Comparison of ENCODE assay signal across 12 cellular contexts in the genomic region with DNA sequence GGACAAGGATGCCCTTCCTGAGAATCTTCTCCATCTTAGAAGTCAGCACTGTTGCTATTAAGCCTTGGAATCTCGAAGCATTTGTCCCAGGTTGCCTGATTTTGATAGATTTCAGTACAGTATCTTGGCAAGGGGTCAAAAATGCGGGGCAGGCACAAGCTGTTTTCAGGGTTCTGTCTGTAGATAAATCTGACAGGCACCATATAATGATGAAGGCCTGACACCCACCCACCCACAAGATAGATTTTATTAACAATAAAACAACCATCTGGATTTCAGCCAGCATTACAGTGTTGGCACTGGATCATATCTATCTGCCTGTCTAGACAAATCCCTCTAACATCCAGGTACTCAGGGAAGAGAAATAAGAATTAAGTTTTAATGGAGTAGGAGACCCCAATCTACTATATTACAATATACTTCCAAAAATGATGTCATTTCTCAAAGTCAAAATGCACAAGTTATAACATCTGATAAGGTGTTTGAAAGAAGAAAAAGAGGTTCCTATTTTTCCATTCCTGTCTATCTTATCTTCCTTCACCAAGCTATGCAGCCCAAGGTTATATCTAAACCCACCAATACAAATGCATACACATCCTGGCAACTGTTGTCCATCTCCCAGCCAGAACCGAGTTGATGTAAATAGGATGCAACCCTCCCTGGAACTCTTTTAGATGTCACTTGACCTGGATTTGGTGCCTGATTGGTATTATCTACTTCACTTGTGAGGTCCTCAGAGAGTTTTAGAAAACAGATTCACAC. TPM values are rescaled to one million over a fixed set of nuclear protein-coding genes. Genes with fewer than 3 reads are reported as not detected.
A peak's percentile ranks its signal among the peaks of the same experiment; 100 is the strongest.
DNase-seq lines count a peak whose midpoint lies in the region; ATAC-seq lines count a peak whose summit lies in the region.
"Had no signal": no experiment of that assay in that cellular context is flagged by ENCODE, and none has a peak within 500 bp of the region (broad histone marks: within the 10 kb centered on the region; RNA-seq: fewer than 3 reads in every experiment).

No MANE protein-coding gene starts in this region.

- H3K4me3 Mint-ChIP-seq in stimulated activated naive CD8-positive, alpha-beta T cell treated with anti-CD3 and anti-CD28 coated beads, Interleukin-15, Interleukin-2, amounts not matched to agents 100 ng/mL and 50 ng/mL, for 24 hours, result no peak overlapping the region
- H3K4me3 Mint-ChIP-seq: nephron progenitor cell had no signal

- ATAC-seq in stimulated activated naive CD8-positive, alpha-beta T cell treated with anti-CD3 and anti-CD28 coated beads, Interleukin-15, Interleukin-2, amounts not matched to agents 100 U/mL and 50 U/mL, for 24 hours, result no peak
- ATAC-seq in GM18517 (IDR thresholded peaks at IDR 0.05; ENCODE audit: unreplicated experiment), result no peak
- no peak for ATAC-seq in GM19395 (IDR thresholded peaks at IDR 0.05; ENCODE audit: unreplicated experiment)
- ATAC-seq in GM18870 (IDR thresholded peaks at IDR 0.05; ENCODE audit: unreplicated experiment), result no peak

- H3K4me1 ChIP-seq in mucosa of rectum (ENCODE audit: control insufficient read depth in 2 of 2, insufficient read depth in 2 of 2, low read length in 2 of 2), result peaks cover 50 to 51% of the 10 kb centered on the region in 2 donors

- H3K4me3 ChIP-seq in mucosa of rectum (ENCODE audit: low read length in 2 of 2), result no peak overlapping the region

- peak overlapping the region; percentile 32 for H3K27ac Mint-ChIP-seq in stimulated activated naive CD8-positive, alpha-beta T cell treated with anti-CD3 and anti-CD28 coated beads, Interleukin-15, Interleukin-2, amounts not matched to agents 100 ng/mL and 50 ng/mL, for 24 hours
- H3K27ac Mint-ChIP-seq: nephron progenitor cell had no signal

- DNase-seq in stimulated activated naive CD8-positive, alpha-beta T cell treated with anti-CD3 and anti-CD28 coated beads, Interleukin-15, Interleukin-2, amounts not matched to agents 100 U/mL and 50 U/mL, for 24 hours, result no peak
- DNase-seq in astrocyte of the hippocampus (ENCODE audit: low read depth, low spot score) (peak; percentile 55), occipital lobe (lab: John Stamatoyannopoulos, UW) (no peak)
- DNase-seq: cerebellar nuclear complex, NCI-H1048, NCI-H69, nephron progenitor cell had no signal

- peaks cover 7% of the 10 kb centered on the region for H3K9me3 Mint-ChIP-seq in stimulated activated naive CD8-positive, alpha-beta T cell treated with anti-CD3 and anti-CD28 coated beads, Interleukin-15, Interleukin-2, amounts not matched to agents 100 ng/mL and 50 ng/mL, for 24 hours

- peaks cover 0 to 5% of the 10 kb centered on the region in 2 donors for H3K36me3 ChIP-seq in mucosa of rectum (ENCODE audit: control insufficient read depth in 2 of 2, insufficient read depth in 2 of 2, low read length in 2 of 2)

- no peaks in the 10 kb centered on the region for H3K27me3 ChIP-seq in mucosa of rectum (ENCODE audit: control insufficient read depth in 2 of 2, insufficient read depth in 2 of 2, low read length in 2 of 2)

- H3K27me3 Mint-ChIP-seq in stimulated activated naive CD8-positive, alpha-beta T cell treated with anti-CD3 and anti-CD28 coated beads, Interleukin-15, Interleukin-2, amounts not matched to agents 100 ng/mL and 50 ng/mL, for 24 hours, result no peaks in the 10 kb centered on the region

- peaks cover 84% of the 10 kb centered on the region for H3K4me1 Mint-ChIP-seq in stimulated activated naive CD8-positive, alpha-beta T cell treated with anti-CD3 and anti-CD28 coated beads, Interleukin-15, Interleukin-2, amounts not matched to agents 100 ng/mL and 50 ng/mL, for 24 hours (ENCODE audit: low read depth)

- no peaks in the 10 kb centered on the region for H3K9me3 ChIP-seq in mucosa of rectum (ENCODE audit: control insufficient read depth in 2 of 2, low read length in 2 of 2)

- peak overlapping the region in 1 of 2 donors; percentile 21 for H3K9ac ChIP-seq in mucosa of rectum (ENCODE audit: low read depth in 1 of 2, low read length in 2 of 2)

- peaks cover 62% of the 10 kb centered on the region for H3K36me3 Mint-ChIP-seq in stimulated activated naive CD8-positive, alpha-beta T cell treated with anti-CD3 and anti-CD28 coated beads, Interleukin-15, Interleukin-2, amounts not matched to agents 100 ng/mL and 50 ng/mL, for 24 hours (ENCODE audit: low read depth)

- H3K27ac ChIP-seq in mucosa of rectum (ENCODE audit: low read depth in 2 of 2, low read length in 2 of 2), result peak overlapping the region; percentile 28 to 57

RNA-seq across cellular contexts. Expression of gene NEDD9, which starts 10.7 kb away (rescaled TPM):
- 19.2 TPM for total RNA-seq in occipital lobe
